Comparison of ENCODE assay signal across 8 cellular contexts in genomic region chr12:94571556-94571955, GRCh38.
A peak's percentile ranks its signal among the peaks of the same experiment; 100 is the strongest.
DNase-seq lines count a peak whose midpoint lies in the region; ATAC-seq, FAIRE-seq and TF ChIP-seq lines count a peak whose summit lies in the region.

No MANE protein-coding gene starts in this region.

- ATAC-seq in mucosa of descending colon (peak; percentile 90), HG02973 (IDR thresholded peaks at IDR 0.05; ENCODE audit: unreplicated experiment) (no peak), HG02763 (IDR thresholded peaks at IDR 0.05; ENCODE audit: unreplicated experiment) (no peak), esophagus mucosa (no peak)

- no peaks in the 10 kb centered on the region for H3K9me3 ChIP-seq in Caco-2
- no peaks in the 10 kb centered on the region for H3K9me3 ChIP-seq in mucosa of descending colon

- POLR2A ChIA-PET in Caco-2 (lab: Charles Lee) = no interaction called here

- no peak overlapping the region for H3K4me3 Mint-ChIP-seq in Caco-2 (ENCODE audit: unreplicated experiment)

- DNase-seq in Caco-2 (peak; percentile 70 to 83), bronchial epithelial cell (ENCODE audit: low read depth) (peak; percentile 68), mucosa of descending colon (peak in 2 of 3 donors; percentile 67 to 93), superior temporal gyrus (ENCODE audit: extremely low spot score) (no peak)

- H3K27me3 Mint-ChIP-seq in Caco-2 (ENCODE audit: insufficient read depth, unreplicated experiment) = no peaks in the 10 kb centered on the region

- no TSS peak for BruUV-seq in Caco-2 (replicated peaks; lab: Mats Ljungman, UMichigan)

- H3K4me3 ChIP-seq in Caco-2 (ENCODE audit: low read depth, low read length) (no peak overlapping the region), bronchial epithelial cell (ENCODE audit: low read depth, low read length) (no peak overlapping the region), mucosa of descending colon (no peak overlapping the region)

- no peaks in the 10 kb centered on the region for H3K9me3 Mint-ChIP-seq in Caco-2 (ENCODE audit: unreplicated experiment)

- TF ChIP-seq CTCF in Caco-2 (IDR thresholded peaks at IDR 0.05; ENCODE audit: insufficient read depth in 1 of 2, low read depth in 1 of 2, low read length in 1 of 2, severe bottlenecking in 1 of 2, unreplicated experiment in 1 of 2) = no peak
- TF ChIP-seq CTCF in bronchial epithelial cell (IDR thresholded peaks at IDR 0.05; ENCODE audit: insufficient read depth, low read length, severe bottlenecking) = no peak
- TF ChIP-seq CTCF in mucosa of descending colon (IDR thresholded peaks at IDR 0.05) = no peak

- H3K27me3 ChIP-seq in Caco-2 (replicated peaks; ENCODE audit: control insufficient read depth, insufficient read depth, low read length) = no peaks in the 10 kb centered on the region
- no peaks in the 10 kb centered on the region for H3K27me3 ChIP-seq in bronchial epithelial cell (ENCODE audit: control insufficient read depth, insufficient read depth, low read length)

- TF ChIP-seq EP300 in Ishikawa (IDR thresholded peaks at IDR 0.05; ENCODE audit: borderline replicate concordance) = no peak

- H3K36me3 ChIP-seq in Caco-2 (ENCODE audit: control insufficient read depth, insufficient read depth, low read length) = no peaks in the 10 kb centered on the region
- H3K36me3 ChIP-seq in bronchial epithelial cell (ENCODE audit: control insufficient read depth, insufficient read depth, low read length) = peaks cover 1% of the 10 kb centered on the region
- H3K36me3 ChIP-seq in mucosa of descending colon (ENCODE audit: low read depth) = no peaks in the 10 kb centered on the region

- CTCF ChIA-PET in Caco-2 (lab: Charles Lee) = no interaction called here

- peak overlapping the region; percentile 57 for H3K27ac Mint-ChIP-seq in Caco-2 (ENCODE audit: unreplicated experiment)

- H3K36me3 Mint-ChIP-seq in Caco-2 (ENCODE audit: insufficient read depth, unreplicated experiment) = peaks cover 10% of the 10 kb centered on the region

- H3K4me1 ChIP-seq in Caco-2 (peaks cover 12% of the 10 kb centered on the region), mucosa of descending colon (ENCODE audit: low read depth) (peaks cover 4% of the 10 kb centered on the region)

- H3K4me1 Mint-ChIP-seq in Caco-2 (ENCODE audit: low read depth, unreplicated experiment) = peaks cover 18% of the 10 kb centered on the region

- TF ChIP-seq RAD21 in Ishikawa (IDR thresholded peaks at IDR 0.05; ENCODE audit: low read depth) = no peak

- intact Hi-C loops in Caco-2 (cut with micrococcal nuclease; ENCODE audit: unreplicated experiment) = no loop called here
- intact Hi-C loops in mucosa of descending colon (cut with DNase I, micrococcal nuclease) = no loop called here

- FAIRE-seq in bronchial epithelial cell (lab: Jason Lieb, UNC) = no peak

TF ChIP-seq in Ishikawa, 13 proteins besides CTCF, POLR2A, EP300 and RAD21:
- no peak for TF ChIP-seq CEBPB (IDR thresholded peaks at IDR 0.05)
- no peak for TF ChIP-seq EGR1 (IDR thresholded peaks at IDR 0.05)
- no peak for TF ChIP-seq TAF1 (IDR thresholded peaks at IDR 0.05; ENCODE audit: low read depth)
- no peak for TF ChIP-seq ZBTB7A (IDR thresholded peaks at IDR 0.05; ENCODE audit: low read depth)
- TF ChIP-seq NFIC (IDR thresholded peaks at IDR 0.05) = peak; percentile 24; the same call in 1 of the 2 replicates
- TF ChIP-seq USF1 (IDR thresholded peaks at IDR 0.05) = 0 out of 2 replicates have a peak, but pooled peaks have one; percentile 5
